In genomic region chr7:134419085-134419484, GRCh38 we compare ENCODE assay signal across 19 cellular contexts. TPM values are rescaled to one million over a fixed set of nuclear protein-coding genes. Genes with fewer than 3 reads are reported as not detected.
DNase-seq lines count a peak whose midpoint lies in the region; ATAC-seq and TF ChIP-seq lines count a peak whose summit lies in the region.
"Had no signal": no experiment of that assay in that cellular context is flagged by ENCODE, and none has a peak within 500 bp of the region (broad histone marks: within the 10 kb centered on the region; RNA-seq: fewer than 3 reads in every experiment).

No MANE protein-coding gene starts in this region.

- H3K27me3 ChIP-seq in liver (ENCODE audit: control insufficient read depth in 4 of 4, insufficient read depth in 4 of 4, low read length in 3 of 4), result no peaks in the 10 kb centered on the region
- no peaks in the 10 kb centered on the region for H3K27me3 ChIP-seq in brain microvascular endothelial cell (replicated peaks)
- H3K27me3 ChIP-seq in left ventricle myocardium inferior (ENCODE audit: low read depth), result peaks cover 35% of the 10 kb centered on the region

- no peaks in the 10 kb centered on the region for H3K4me1 Mint-ChIP-seq in T-helper 17 cell
- H3K4me1 Mint-ChIP-seq: T-cell had no signal

- in situ Hi-C loops in brain microvascular endothelial cell (cut with HindIII; ENCODE audit: low pct_ligation_motif_present, low sequenced_read_pairs), result no loop called here

- H3K27ac ChIP-seq in liver (ENCODE audit: low read depth in 1 of 2, low read length in 2 of 2), result no peak overlapping the region
- H3K27ac ChIP-seq in brain microvascular endothelial cell, result no peak overlapping the region
- H3K27ac ChIP-seq in left ventricle myocardium inferior (replicated peaks), result no peak overlapping the region
- H3K27ac ChIP-seq: KMS-11 had no signal

- no peaks in the 10 kb centered on the region for H3K9me3 ChIP-seq in T-helper 17 cell (ENCODE audit: control insufficient read depth, low read length, poor library complexity, severe bottlenecking)
- no peaks in the 10 kb centered on the region for H3K9me3 ChIP-seq in liver (ENCODE audit: control insufficient read depth in 4 of 4, low read length in 3 of 4)
- no peaks in the 10 kb centered on the region for H3K9me3 ChIP-seq in left ventricle myocardium inferior (replicated peaks)

- no peak overlapping the region for H3K4me3 Mint-ChIP-seq in T-helper 17 cell
- H3K4me3 Mint-ChIP-seq: HFFc6, T-cell had no signal

- ATAC-seq in T-helper 17 cell (no peak), GM18498 (IDR thresholded peaks at IDR 0.05; ENCODE audit: unreplicated experiment) (no peak)
- ATAC-seq: SK-N-SH treated with all-trans-retinoic acid at 6 μM for 48 hours, T-cell had no signal

- peaks cover 39% of the 10 kb centered on the region for H3K27me3 Mint-ChIP-seq in T-helper 17 cell

- H3K4me3 ChIP-seq in liver (ENCODE audit: low read depth in 1 of 3, low read length in 3 of 3) (no peak overlapping the region), brain microvascular endothelial cell (ENCODE audit: low read depth, low read length) (no peak overlapping the region), left ventricle myocardium inferior (no peak overlapping the region)

- H3K27ac Mint-ChIP-seq in T-helper 17 cell, result peak overlapping the region; percentile 6
- H3K27ac Mint-ChIP-seq: HFFc6, T-cell had no signal

- intact Hi-C loops in left ventricle myocardium inferior (cut with micrococcal nuclease), result no loop called here

- peak; percentile 31 for DNase-seq in NCI-H748 (lab: John Stamatoyannopoulos, UW; ENCODE audit: unreplicated experiment)
- DNase-seq in NCI-H748 treated with DMSO at 0.1 percent for 48 hours (lab: John Stamatoyannopoulos, UW), result no peak
- no peak for DNase-seq in T-helper 17 cell
- no peak for DNase-seq in brain microvascular endothelial cell
- DNase-seq in activated CD4-positive, alpha-beta T cell treated with anti-CD3 and anti-CD28 coated beads for 4 hours, result no peak
- no peak for DNase-seq in left ventricle myocardium inferior
- DNase-seq: C1 segment of cervical spinal cord, GF-D8, HFFc6, MV-4-11, NCI-H1930, NCI-H82, RPMI8226, SIG-M5, T-cell had no signal

- 71% methylated on average over 3 of the region's 3 CpGs for WGBS in liver

- peaks cover 0 to 16% (median 9%) of the 10 kb centered on the region in 4 donors for H3K4me1 ChIP-seq in liver (ENCODE audit: control insufficient read depth in 4 of 4, insufficient read depth in 4 of 4, low read length in 3 of 4)
- no peaks in the 10 kb centered on the region for H3K4me1 ChIP-seq in left ventricle myocardium inferior

- peak; percentile 39 to 51 for TF ChIP-seq RAD21 in liver (IDR thresholded peaks at IDR 0.05)

- H3K36me3 Mint-ChIP-seq in T-helper 17 cell (ENCODE audit: low read depth), result peaks cover 2% of the 10 kb centered on the region
- H3K36me3 Mint-ChIP-seq: T-cell had no signal

- no peak overlapping the region for H3K9ac ChIP-seq in liver (ENCODE audit: low read depth in 1 of 2, low read length in 2 of 2)
- H3K9ac ChIP-seq: KMS-11 had no signal

- TF ChIP-seq CTCF in liver (IDR thresholded peaks at IDR 0.05; ENCODE audit: low read depth, low read length, missing input control) (no peak), brain microvascular endothelial cell (IDR thresholded peaks at IDR 0.05; ENCODE audit: low read depth, low read length, missing control alignments) (no peak), left ventricle myocardium inferior (IDR thresholded peaks at IDR 0.05; ENCODE audit: borderline replicate concordance) (no peak)

- H3K36me3 ChIP-seq in liver (ENCODE audit: control insufficient read depth in 4 of 4, insufficient read depth in 3 of 4, low read depth in 1 of 4, low read length in 3 of 4) (no peaks in the 10 kb centered on the region), brain microvascular endothelial cell (replicated peaks) (no peaks in the 10 kb centered on the region), left ventricle myocardium inferior (no peaks in the 10 kb centered on the region)

TF ChIP-seq in liver, 16 proteins besides CTCF, POLR2A, EP300 and RAD21:
- TF ChIP-seq, protein P1, sequence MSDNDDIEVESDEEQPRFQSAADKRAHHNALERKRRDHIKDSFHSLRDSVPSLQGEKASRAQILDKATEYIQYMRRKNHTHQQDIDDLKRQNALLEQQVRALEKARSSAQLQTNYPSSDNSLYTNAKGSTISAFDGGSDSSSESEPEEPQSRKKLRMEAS (IDR thresholded peaks at IDR 0.05), result peak; percentile 30
- TF ChIP-seq JUND (IDR thresholded peaks at IDR 0.05), result no peak
- TF ChIP-seq HNF4G (IDR thresholded peaks at IDR 0.05), result no peak
- TF ChIP-seq REST (IDR thresholded peaks at IDR 0.05), result no peak
- peak in 1 of 2 donors; percentile 32 for TF ChIP-seq GABPA (IDR thresholded peaks at IDR 0.05 in 1 of 2, conservative IDR thresholded peaks at IDR 0.05 in 1 of 2)
- TF ChIP-seq YY1 (IDR thresholded peaks at IDR 0.05), result peak; percentile 33
- TF ChIP-seq RXRA (IDR thresholded peaks at IDR 0.05), result peak; percentile 71 to 85
- TF ChIP-seq NR2F2 (IDR thresholded peaks at IDR 0.05), result no peak
- no peak for TF ChIP-seq ZBTB33 (IDR thresholded peaks at IDR 0.05)
- peak; percentile 46 to 69 for TF ChIP-seq HNF4A (conservative IDR thresholded peaks at IDR 0.05)
- TF ChIP-seq FOXA1 (IDR thresholded peaks at IDR 0.05), result peak; percentile 20
- peak; percentile 59 for TF ChIP-seq SP1 (IDR thresholded peaks at IDR 0.05)
- TF ChIP-seq FOXA2 (IDR thresholded peaks at IDR 0.05), result peak; percentile 69

RNA-seq across cellular contexts. Expression of gene AKR1B1, which starts 39.8 kb away (rescaled TPM):
- total RNA-seq in T-helper 17 cell, result 10 to 100 TPM; 48.4 to 60.1 TPM
- 10 to 100 TPM; 10.8 to 11.8 TPM for total RNA-seq in liver
- 10 to 100 TPM; 11.3 to 12.6 TPM for polyA plus RNA-seq in liver
- total RNA-seq in left ventricle myocardium inferior, result 280 TPM
